16 cellular contexts compared by ENCODE assay signal in the genomic region with DNA sequence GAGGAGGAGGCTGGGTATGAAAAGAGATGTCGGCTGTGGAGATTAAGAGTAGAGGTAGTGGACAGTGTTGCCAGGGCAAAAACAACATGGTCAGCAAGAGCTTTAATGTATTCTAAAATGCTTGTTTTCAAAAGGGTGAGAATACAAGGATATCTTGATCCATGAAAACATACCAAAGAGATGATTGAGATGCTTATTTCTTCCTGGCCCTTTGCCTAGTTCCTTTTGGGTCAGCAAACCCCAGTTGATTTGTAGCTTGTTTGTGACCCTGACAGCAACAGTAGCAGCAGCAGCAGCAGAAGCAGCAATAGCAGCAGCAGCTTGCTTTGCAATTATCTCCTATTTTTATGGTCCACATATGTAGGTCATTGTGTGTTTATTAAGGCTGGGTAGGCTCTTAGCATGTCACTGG.
DNase-seq lines count a peak whose midpoint lies in the region; ATAC-seq, FAIRE-seq and TF ChIP-seq lines count a peak whose summit lies in the region.
"Had no signal": no experiment of that assay in that cellular context is flagged by ENCODE, and none has a peak within 500 bp of the region (broad histone marks: within the 10 kb centered on the region; RNA-seq: fewer than 3 reads in every experiment).

No MANE protein-coding gene starts in this region.

- peaks cover 41% of the 10 kb centered on the region for H3K79me2 ChIP-seq in astrocyte (ENCODE audit: insufficient read depth, low read length)
- no peaks in the 10 kb centered on the region for H3K79me2 ChIP-seq in neural progenitor cell (ENCODE audit: low read depth)
- H3K79me2 ChIP-seq: parathyroid adenoma had no signal

- peak overlapping the region; percentile 48 for H3K27ac ChIP-seq in astrocyte (ENCODE audit: low read depth, low read length)
- peak overlapping the region; percentile 52 for H3K27ac ChIP-seq in left ventricle myocardium inferior (replicated peaks)
- no peak overlapping the region for H3K27ac ChIP-seq in neural progenitor cell
- H3K27ac ChIP-seq: HL-60, parathyroid adenoma, PC-9 had no signal

- FAIRE-seq in astrocyte (lab: Jason Lieb, UNC) = peak; percentile 72

- TF ChIP-seq CTCF in HFFc6 (IDR thresholded peaks at IDR 0.05) (no peak), astrocyte (IDR thresholded peaks at IDR 0.05; ENCODE audit: insufficient read depth, low read depth, low read length) (no peak), left ventricle myocardium inferior (IDR thresholded peaks at IDR 0.05; ENCODE audit: borderline replicate concordance) (no peak), neural progenitor cell (IDR thresholded peaks at IDR 0.05) (no peak)

- H3K4me1 ChIP-seq in astrocyte (ENCODE audit: insufficient read depth, low read length) (peaks cover 16% of the 10 kb centered on the region), left ventricle myocardium inferior (peaks cover 24% of the 10 kb centered on the region), skeletal muscle satellite cell (ENCODE audit: control insufficient read depth, insufficient read depth, low read length) (peaks cover 31% of the 10 kb centered on the region), neural progenitor cell (no peaks in the 10 kb centered on the region)

- H3K9ac ChIP-seq in astrocyte (ENCODE audit: low read length) (peak overlapping the region; percentile 15), skeletal muscle satellite cell (ENCODE audit: low read depth, low read length) (peak overlapping the region; percentile 50), neural progenitor cell (no peak overlapping the region)
- H3K9ac ChIP-seq: parathyroid adenoma had no signal

- peaks cover 28% of the 10 kb centered on the region for H3K36me3 Mint-ChIP-seq in HFFc6 (ENCODE audit: low read depth)
- H3K36me3 Mint-ChIP-seq in astrocyte (ENCODE audit: low read depth, unreplicated experiment) = peaks cover 9% of the 10 kb centered on the region
- peaks cover 14% of the 10 kb centered on the region for H3K36me3 Mint-ChIP-seq in neural progenitor cell

- peaks cover 14% of the 10 kb centered on the region for H4K20me1 ChIP-seq in astrocyte (ENCODE audit: insufficient read depth, low read length)
- H4K20me1 ChIP-seq in neural progenitor cell (ENCODE audit: low read depth) = no peaks in the 10 kb centered on the region

- H2AFZ ChIP-seq in astrocyte (ENCODE audit: low read depth, low read length) (no peak overlapping the region), neural progenitor cell (replicated peaks) (no peak overlapping the region)
- H2AFZ ChIP-seq: parathyroid adenoma, PC-9 had no signal

- H3K4me1 Mint-ChIP-seq in HFFc6 (ENCODE audit: low read depth) = peaks cover 63% of the 10 kb centered on the region
- peaks cover 27% of the 10 kb centered on the region for H3K4me1 Mint-ChIP-seq in astrocyte (ENCODE audit: low read depth, unreplicated experiment)
- no peaks in the 10 kb centered on the region for H3K4me1 Mint-ChIP-seq in neural progenitor cell
- H3K4me1 Mint-ChIP-seq: activated CD4-positive, alpha-beta memory T cell treated with anti-CD3 and anti-CD28 coated beads, Interleukin-2, amount 10 ng/mL, durations not matched to agents 7 days and 5 days had no signal

- no peaks in the 10 kb centered on the region for H3F3A ChIP-seq in neural progenitor cell (ENCODE audit: low read depth)

- DNase-seq in HFFc6 (peak; percentile 84), astrocyte (ENCODE audit: low read depth) (peak; percentile 70), left ventricle myocardium inferior (no peak), neural progenitor cell (ENCODE audit: low spot score) (no peak)
- DNase-seq in stimulated activated CD8-positive, alpha-beta memory T cell treated with anti-CD3 and anti-CD28 coated beads, Interleukin-4, amount 100 ng/mL, for 48 hours = no peak
- DNase-seq: activated CD4-positive, alpha-beta memory T cell treated with anti-CD3 and anti-CD28 coated beads, Interleukin-2, amount 10 ng/mL, durations not matched to agents 7 days and 5 days; activated gamma-delta T cell; cortex of kidney; NCI-H345; T-helper 2 cell had no signal

- ATAC-seq in GM18868 (IDR thresholded peaks at IDR 0.05; ENCODE audit: unreplicated experiment) (no peak), HG03469 (IDR thresholded peaks at IDR 0.05; ENCODE audit: unreplicated experiment) (no peak)

- no peaks in the 10 kb centered on the region for H3K9me3 ChIP-seq in astrocyte (ENCODE audit: insufficient read depth, low read depth, low read length)
- H3K9me3 ChIP-seq in left ventricle myocardium inferior (replicated peaks) = no peaks in the 10 kb centered on the region
- H3K9me3 ChIP-seq in skeletal muscle satellite cell (replicated peaks; ENCODE audit: low read length) = no peaks in the 10 kb centered on the region
- no peaks in the 10 kb centered on the region for H3K9me3 ChIP-seq in neural progenitor cell (ENCODE audit: low read depth)

- intact Hi-C loops in left ventricle myocardium inferior (cut with micrococcal nuclease) = no loop called here

- H3K27me3 ChIP-seq in astrocyte (ENCODE audit: insufficient read depth, low read length) (no peaks in the 10 kb centered on the region), left ventricle myocardium inferior (ENCODE audit: low read depth) (no peaks in the 10 kb centered on the region), skeletal muscle satellite cell (ENCODE audit: control insufficient read depth, insufficient read depth, low read length) (no peaks in the 10 kb centered on the region), neural progenitor cell (no peaks in the 10 kb centered on the region)

- peaks cover 1% of the 10 kb centered on the region; the same call in 1 of the 2 replicates for H3K9me3 Mint-ChIP-seq in HFFc6
- peaks cover 2% of the 10 kb centered on the region for H3K9me3 Mint-ChIP-seq in astrocyte (ENCODE audit: unreplicated experiment)
- no peaks in the 10 kb centered on the region for H3K9me3 Mint-ChIP-seq in neural progenitor cell
- H3K9me3 Mint-ChIP-seq: activated CD4-positive, alpha-beta memory T cell treated with anti-CD3 and anti-CD28 coated beads, Interleukin-2, amount 10 ng/mL, durations not matched to agents 7 days and 5 days had no signal

- no peak overlapping the region for H3K4me3 ChIP-seq in astrocyte (ENCODE audit: insufficient read depth, low read depth, low read length)
- H3K4me3 ChIP-seq in left ventricle myocardium inferior = no peak overlapping the region
- no peak overlapping the region for H3K4me3 ChIP-seq in skeletal muscle satellite cell (ENCODE audit: low read length)
- H3K4me3 ChIP-seq in neural progenitor cell = no peak overlapping the region
- H3K4me3 ChIP-seq: PC-9 had no signal

- H3K27ac Mint-ChIP-seq in HFFc6 (peak overlapping the region; percentile 81), astrocyte (ENCODE audit: unreplicated experiment) (peak overlapping the region; percentile 51), neural progenitor cell (no peak overlapping the region)
- H3K27ac Mint-ChIP-seq: activated CD4-positive, alpha-beta memory T cell treated with anti-CD3 and anti-CD28 coated beads, Interleukin-2, amount 10 ng/mL, durations not matched to agents 7 days and 5 days had no signal

- H3K4me3 Mint-ChIP-seq in HFFc6 (peak overlapping the region; percentile 37), astrocyte (ENCODE audit: unreplicated experiment) (no peak overlapping the region), neural progenitor cell (no peak overlapping the region)
- H3K4me3 Mint-ChIP-seq: activated CD4-positive, alpha-beta memory T cell treated with anti-CD3 and anti-CD28 coated beads, Interleukin-2, amount 10 ng/mL, durations not matched to agents 7 days and 5 days had no signal

- no peaks in the 10 kb centered on the region; the same call in 1 of the 2 replicates for H3K27me3 Mint-ChIP-seq in HFFc6 (ENCODE audit: insufficient read depth)
- H3K27me3 Mint-ChIP-seq in astrocyte (ENCODE audit: low read depth, unreplicated experiment) = no peaks in the 10 kb centered on the region
- H3K27me3 Mint-ChIP-seq in neural progenitor cell (ENCODE audit: insufficient read depth, low read depth) = peaks cover 2% of the 10 kb centered on the region
- H3K27me3 Mint-ChIP-seq: activated CD4-positive, alpha-beta memory T cell treated with anti-CD3 and anti-CD28 coated beads, Interleukin-2, amount 10 ng/mL, durations not matched to agents 7 days and 5 days had no signal

- H3K36me3 ChIP-seq in astrocyte (ENCODE audit: insufficient read depth, low read length) (no peaks in the 10 kb centered on the region), left ventricle myocardium inferior (peaks cover 3% of the 10 kb centered on the region), skeletal muscle satellite cell (ENCODE audit: insufficient read depth, low read length) (no peaks in the 10 kb centered on the region), neural progenitor cell (no peaks in the 10 kb centered on the region)

- H3K4me2 ChIP-seq in astrocyte (ENCODE audit: low read length) (peak overlapping the region; percentile 21), skeletal muscle satellite cell (ENCODE audit: low read length) (peak overlapping the region; percentile 49), neural progenitor cell (no peak overlapping the region)
- H3K4me2 ChIP-seq: PC-9 had no signal

Comparison
In these comparisons a context has a peak if more than half of its experiments do, and no peak if none do; other contexts are left out.
1. DNase-seq: peak in HFFc6 (single experiment) and astrocyte (single experiment); none in left ventricle myocardium inferior (single experiment), stimulated activated CD8-positive, alpha-beta memory T cell treated with anti-CD3 and anti-CD28 coated beads, Interleukin-4, amount 100 ng/mL, for 48 hours (single experiment) and neural progenitor cell (single experiment).